In the genomic region with DNA sequence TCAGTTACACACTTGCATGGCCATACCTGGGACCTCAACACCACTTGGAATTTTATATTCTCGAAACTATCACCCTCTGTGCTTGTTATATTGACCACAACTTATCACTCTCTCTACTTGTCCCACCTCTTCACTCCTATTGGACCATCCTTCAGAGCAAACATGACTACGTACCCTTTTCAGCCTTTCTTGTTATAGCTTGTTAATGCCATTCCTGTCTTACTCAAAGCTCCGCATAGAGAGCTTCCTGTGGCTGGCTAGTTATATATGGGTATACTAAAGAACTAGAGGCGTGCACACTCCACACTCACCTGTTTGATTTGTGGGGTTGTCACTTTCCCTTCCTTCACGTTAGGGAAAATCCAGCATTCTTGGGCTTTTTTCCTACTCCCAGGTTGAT, we compare ENCODE assay signal across 21 cellular contexts.
"Had no signal": no experiment of that assay in that cellular context is flagged by ENCODE, and none has a peak within 500 bp of the region (broad histone marks: within the 10 kb centered on the region; RNA-seq: fewer than 3 reads in every experiment).

No MANE protein-coding gene starts in this region.

- DNase-seq: KBM-7; MV-4-11; NCI-H1048; NCI-H1105; NCI-H1417; NCI-H1436 treated with DMSO at 0.1 percent for 48 hours; NCI-H1694 treated with DMSO at 0.1 percent for 48 hours; NCI-H1930; NCI-H2107; NCI-H2171; NCI-H226; NCI-H510A treated with DMSO at 0.1 percent for 48 hours; NCI-H526; NCI-H82; NK-92 treated with Interleukin-12 subunit alpha and Interleukin-12 subunit beta, amount 100 ng/mL, for 24 hours; PC-9; Peyer's patch; SHP77 treated with DMSO at 0.1 percent for 48 hours had no signal

- ATAC-seq: Right ventricle myocardium inferior had no signal

- H3K4me3 ChIP-seq: PC-9, Peyer's patch, SJSA1, SK-N-MC had no signal

- H2AFZ ChIP-seq: PC-9 had no signal

- H3K4me2 ChIP-seq: PC-9 had no signal

- H3K9me3 ChIP-seq: Peyer's patch, SJSA1 had no signal

- H3K27me3 ChIP-seq: Peyer's patch, SJSA1 had no signal

- H3K27ac ChIP-seq: PC-9, Peyer's patch, SJSA1, SK-N-MC had no signal

- H3K36me3 ChIP-seq: Peyer's patch, SJSA1 had no signal
